Comparison of ENCODE assay signal across 1 cellular context in the genomic region with DNA sequence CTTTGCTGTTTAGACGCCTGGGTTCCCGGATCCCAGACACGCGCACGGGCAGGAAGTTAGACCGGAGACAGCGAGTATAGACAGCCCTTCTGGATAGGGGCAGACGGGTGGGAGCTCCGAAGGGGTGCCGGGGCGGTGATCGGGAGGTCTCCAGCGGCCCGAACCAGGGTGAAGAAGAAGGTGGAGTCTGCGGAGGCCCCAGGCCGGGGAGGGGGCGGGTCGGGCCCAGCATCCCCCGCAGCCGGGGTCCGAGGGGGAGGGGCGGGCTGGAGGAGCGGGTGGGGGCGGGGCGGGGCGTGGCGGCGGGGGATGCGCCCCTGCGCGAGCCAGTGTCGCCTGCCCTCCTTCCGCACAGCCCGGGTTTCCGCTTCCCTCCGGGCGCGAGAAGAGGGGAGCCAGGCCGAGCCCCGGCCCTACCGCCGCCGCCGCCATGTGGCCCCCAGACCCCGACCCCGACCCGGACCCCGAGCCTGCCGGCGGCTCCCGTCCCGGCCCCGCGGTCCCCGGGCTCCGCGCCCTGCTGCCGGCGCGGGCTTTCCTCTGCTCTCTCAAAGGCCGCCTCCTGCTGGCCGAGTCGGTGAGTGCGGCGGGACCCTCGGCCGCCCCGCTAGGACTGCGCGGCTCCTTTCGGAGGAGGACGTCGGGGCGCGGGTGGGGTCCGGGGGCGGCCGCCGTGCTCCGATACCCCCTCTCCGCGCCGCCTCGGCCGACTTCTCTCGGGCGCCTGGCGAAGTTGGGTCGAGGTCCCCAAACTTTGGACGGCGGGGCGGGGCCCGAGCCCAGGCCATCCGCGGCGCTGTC.
A peak's percentile ranks its signal among the peaks of the same experiment; 100 is the strongest.
TF ChIP-seq lines count a peak whose summit lies in the region.

A gene with protein sequence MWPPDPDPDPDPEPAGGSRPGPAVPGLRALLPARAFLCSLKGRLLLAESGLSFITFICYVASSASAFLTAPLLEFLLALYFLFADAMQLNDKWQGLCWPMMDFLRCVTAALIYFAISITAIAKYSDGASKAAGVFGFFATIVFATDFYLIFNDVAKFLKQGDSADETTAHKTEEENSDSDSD (plus strand): TSS at position 329 of the 801 bp plus-strand sequence. CDS start 102 bp downstream, at position 431.

TF ChIP-seq in HepG2, 621 proteins besides CTCF, POLR2A, EP300 and RAD21 (continued from another document):
- no peak for TF ChIP-seq ATM (IDR thresholded peaks at IDR 0.05; ENCODE audit: borderline replicate concordance)
- TF ChIP-seq, protein P1, sequence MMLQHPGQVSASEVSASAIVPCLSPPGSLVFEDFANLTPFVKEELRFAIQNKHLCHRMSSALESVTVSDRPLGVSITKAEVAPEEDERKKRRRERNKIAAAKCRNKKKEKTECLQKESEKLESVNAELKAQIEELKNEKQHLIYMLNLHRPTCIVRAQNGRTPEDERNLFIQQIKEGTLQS (CRISPR knock-in tag; IDR thresholded peaks at IDR 0.05) = no peak
- TF ChIP-seq, protein P2, sequence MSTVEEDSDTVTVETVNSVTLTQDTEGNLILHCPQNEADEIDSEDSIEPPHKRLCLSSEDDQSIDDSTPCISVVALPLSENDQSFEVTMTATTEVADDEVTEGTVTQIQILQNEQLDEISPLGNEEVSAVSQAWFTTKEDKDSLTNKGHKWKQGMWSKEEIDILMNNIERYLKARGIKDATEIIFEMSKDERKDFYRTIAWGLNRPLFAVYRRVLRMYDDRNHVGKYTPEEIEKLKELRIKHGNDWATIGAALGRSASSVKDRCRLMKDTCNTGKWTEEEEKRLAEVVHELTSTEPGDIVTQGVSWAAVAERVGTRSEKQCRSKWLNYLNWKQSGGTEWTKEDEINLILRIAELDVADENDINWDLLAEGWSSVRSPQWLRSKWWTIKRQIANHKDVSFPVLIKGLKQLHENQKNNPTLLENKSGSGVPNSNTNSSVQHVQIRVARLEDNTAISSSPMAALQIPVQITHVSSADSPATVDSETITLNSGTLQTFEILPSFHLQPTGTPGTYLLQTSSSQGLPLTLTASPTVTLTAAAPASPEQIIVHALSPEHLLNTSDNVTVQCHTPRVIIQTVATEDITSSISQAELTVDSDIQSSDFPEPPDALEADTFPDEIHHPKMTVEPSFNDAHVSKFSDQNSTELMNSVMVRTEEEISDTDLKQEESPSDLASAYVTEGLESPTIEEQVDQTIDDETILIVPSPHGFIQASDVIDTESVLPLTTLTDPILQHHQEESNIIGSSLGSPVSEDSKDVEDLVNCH (CRISPR knock-in tag; IDR thresholded peaks at IDR 0.05) = no peak
- TF ChIP-seq ARNT (IDR thresholded peaks at IDR 0.05) = no peak
- TF ChIP-seq, protein P3, sequence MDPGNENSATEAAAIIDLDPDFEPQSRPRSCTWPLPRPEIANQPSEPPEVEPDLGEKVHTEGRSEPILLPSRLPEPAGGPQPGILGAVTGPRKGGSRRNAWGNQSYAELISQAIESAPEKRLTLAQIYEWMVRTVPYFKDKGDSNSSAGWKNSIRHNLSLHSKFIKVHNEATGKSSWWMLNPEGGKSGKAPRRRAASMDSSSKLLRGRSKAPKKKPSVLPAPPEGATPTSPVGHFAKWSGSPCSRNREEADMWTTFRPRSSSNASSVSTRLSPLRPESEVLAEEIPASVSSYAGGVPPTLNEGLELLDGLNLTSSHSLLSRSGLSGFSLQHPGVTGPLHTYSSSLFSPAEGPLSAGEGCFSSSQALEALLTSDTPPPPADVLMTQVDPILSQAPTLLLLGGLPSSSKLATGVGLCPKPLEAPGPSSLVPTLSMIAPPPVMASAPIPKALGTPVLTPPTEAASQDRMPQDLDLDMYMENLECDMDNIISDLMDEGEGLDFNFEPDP (CRISPR knock-in tag; conservative IDR thresholded peaks at IDR 0.05) = no peak
- 0 out of 2 replicates have a peak, but pooled peaks have one; percentile 33 for TF ChIP-seq CCDC6 (CRISPR knock-in tag; IDR thresholded peaks at IDR 0.05)
- no peak for TF ChIP-seq MED13 (CRISPR knock-in tag; IDR thresholded peaks at IDR 0.05)
- TF ChIP-seq PAX8 (CRISPR knock-in tag; IDR thresholded peaks at IDR 0.05; ENCODE audit: borderline replicate concordance) = 0 out of 2 replicates have a peak, but pooled peaks have one; percentile 62
- TF ChIP-seq KDM1A (CRISPR knock-in tag; IDR thresholded peaks at IDR 0.05) = no peak
- no peak for TF ChIP-seq ZFP1 (CRISPR knock-in tag; IDR thresholded peaks at IDR 0.05)
- no peak for TF ChIP-seq ZNF780A (CRISPR knock-in tag; IDR thresholded peaks at IDR 0.05)
- TF ChIP-seq, protein P4, sequence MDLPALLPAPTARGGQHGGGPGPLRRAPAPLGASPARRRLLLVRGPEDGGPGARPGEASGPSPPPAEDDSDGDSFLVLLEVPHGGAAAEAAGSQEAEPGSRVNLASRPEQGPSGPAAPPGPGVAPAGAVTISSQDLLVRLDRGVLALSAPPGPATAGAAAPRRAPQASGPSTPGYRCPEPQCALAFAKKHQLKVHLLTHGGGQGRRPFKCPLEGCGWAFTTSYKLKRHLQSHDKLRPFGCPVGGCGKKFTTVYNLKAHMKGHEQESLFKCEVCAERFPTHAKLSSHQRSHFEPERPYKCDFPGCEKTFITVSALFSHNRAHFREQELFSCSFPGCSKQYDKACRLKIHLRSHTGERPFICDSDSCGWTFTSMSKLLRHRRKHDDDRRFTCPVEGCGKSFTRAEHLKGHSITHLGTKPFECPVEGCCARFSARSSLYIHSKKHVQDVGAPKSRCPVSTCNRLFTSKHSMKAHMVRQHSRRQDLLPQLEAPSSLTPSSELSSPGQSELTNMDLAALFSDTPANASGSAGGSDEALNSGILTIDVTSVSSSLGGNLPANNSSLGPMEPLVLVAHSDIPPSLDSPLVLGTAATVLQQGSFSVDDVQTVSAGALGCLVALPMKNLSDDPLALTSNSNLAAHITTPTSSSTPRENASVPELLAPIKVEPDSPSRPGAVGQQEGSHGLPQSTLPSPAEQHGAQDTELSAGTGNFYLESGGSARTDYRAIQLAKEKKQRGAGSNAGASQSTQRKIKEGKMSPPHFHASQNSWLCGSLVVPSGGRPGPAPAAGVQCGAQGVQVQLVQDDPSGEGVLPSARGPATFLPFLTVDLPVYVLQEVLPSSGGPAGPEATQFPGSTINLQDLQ (CRISPR knock-in tag; IDR thresholded peaks at IDR 0.05) = no peak
- no peak for TF ChIP-seq TEAD2 (CRISPR knock-in tag; IDR thresholded peaks at IDR 0.05)
- TF ChIP-seq JUN (CRISPR knock-in tag; IDR thresholded peaks at IDR 0.05) = 0 out of 2 replicates have a peak, but pooled peaks have one; percentile 33
- TF ChIP-seq SMAD1 (CRISPR knock-in tag; IDR thresholded peaks at IDR 0.05; ENCODE audit: borderline replicate concordance, low read depth) = no peak
- TF ChIP-seq ZBTB3 (CRISPR knock-in tag; IDR thresholded peaks at IDR 0.05; ENCODE audit: borderline replicate concordance, low read depth) = no peak; the same call in 1 of the 2 replicates
- no peak for TF ChIP-seq HDAC6 (IDR thresholded peaks at IDR 0.05; ENCODE audit: low read depth, low read length)
- peak; percentile 53 for TF ChIP-seq GABPA (IDR thresholded peaks at IDR 0.05; ENCODE audit: low read depth, low read length)
- TF ChIP-seq GABPA (CRISPR knock-in tag; IDR thresholded peaks at IDR 0.05; ENCODE audit: low read depth) = no peak; the same call in 1 of the 2 replicates
- TF ChIP-seq ELF3 (CRISPR knock-in tag; IDR thresholded peaks at IDR 0.05) = no peak
- TF ChIP-seq ATF7-NPFF (CRISPR knock-in tag; IDR thresholded peaks at IDR 0.05; ENCODE audit: low read depth) = no peak
- 0 out of 2 replicates have a peak, but pooled peaks have one; percentile 1 for TF ChIP-seq ZNF564 (CRISPR knock-in tag; IDR thresholded peaks at IDR 0.05)
- TF ChIP-seq ZNF644 (CRISPR knock-in tag; IDR thresholded peaks at IDR 0.05; ENCODE audit: low read depth) = no peak
- no peak for TF ChIP-seq ZNF660 (CRISPR knock-in tag; IDR thresholded peaks at IDR 0.05; ENCODE audit: borderline replicate concordance, low read depth)
- 0 out of 2 replicates have a peak, but pooled peaks have one; percentile 32 for TF ChIP-seq ZNF451 (CRISPR knock-in tag; IDR thresholded peaks at IDR 0.05)
- no peak for TF ChIP-seq ZKSCAN5 (CRISPR knock-in tag; IDR thresholded peaks at IDR 0.05)
- TF ChIP-seq ZFAT (CRISPR knock-in tag; conservative IDR thresholded peaks at IDR 0.05) = 0 out of 2 replicates have a peak, but pooled peaks have one; percentile 13
- TF ChIP-seq PAWR (CRISPR knock-in tag; IDR thresholded peaks at IDR 0.05; ENCODE audit: borderline replicate concordance) = no peak
- no peak for TF ChIP-seq U2AF1 (optimal IDR thresholded peaks at IDR 0.05; ENCODE audit: low read depth, low read length)
- no peak for TF ChIP-seq ZSCAN29 (CRISPR knock-in tag; conservative IDR thresholded peaks at IDR 0.05)
- TF ChIP-seq ATF1 (CRISPR knock-in tag; IDR thresholded peaks at IDR 0.05) = no peak
TF ChIP-seq in HepG2: peak in this region for 112.
